Comparison of ENCODE assay signal across 7 cellular contexts in genomic region chrX:129843459-129844306, GRCh38. TPM values are rescaled to one million over a fixed set of nuclear protein-coding genes. Genes with fewer than 3 reads are reported as not detected.
DNase-seq lines count a peak whose midpoint lies in the region; ATAC-seq and TF ChIP-seq lines count a peak whose summit lies in the region.

TSS of gene ZDHHC9 (minus strand) at chrX:129843886. CDS start at chrX:129841945, 1,941 bp downstream.

- TF ChIP-seq CTCF in brain (conservative IDR thresholded peaks at IDR 0.05) (no peak), gastrocnemius medialis (IDR thresholded peaks at IDR 0.05 in 4 of 5, conservative IDR thresholded peaks at IDR 0.05 in 1 of 5) (peak in 1 of 5 experiments; percentile 21)

- TF ChIP-seq POLR2A in GM18526 (IDR thresholded peaks at IDR 0.05; ENCODE audit: extremely low read depth, insufficient read length) (peak; percentile 27), gastrocnemius medialis (IDR thresholded peaks at IDR 0.05) (peak; percentile 54 to 61)

- H3K4me3 Mint-ChIP-seq in brain, result peak within 1 kb of the TSS; percentile 90 to 95 (median 94)

- H3K4me3 ChIP-seq in iPS DF 6.9 (ENCODE audit: low read length) (peak within 1 kb of the TSS; percentile 98; the same call in 1 of the 2 replicates), gastrocnemius medialis (peak within 1 kb of the TSS; percentile 68 to 77 (median 72))

- H3K27me3 ChIP-seq in iPS DF 6.9 (ENCODE audit: control insufficient read depth, insufficient read depth, low read length) (no peaks in the 10 kb centered on the region), gastrocnemius medialis (no peaks in the 10 kb centered on the region)

- intact Hi-C loops in gastrocnemius medialis (cut with DNase I; ENCODE audit: low total_unique reads), result loop anchor here (5.0 to 10.0 kb wide), 4 partner anchors 61 to 239 kb away; partner anchors contain the start of genes APLN, BCORL1 and UTP14A

- H3K4me1 ChIP-seq in iPS DF 6.9 (ENCODE audit: control insufficient read depth, insufficient read depth, low read length) (no peaks in the 10 kb centered on the region), gastrocnemius medialis (no peaks in the 10 kb centered on the region)

- ATAC-seq in HG03064 (IDR thresholded peaks at IDR 0.05; ENCODE audit: low read depth, unreplicated experiment) (peak; percentile 99), gastrocnemius medialis (peak; percentile 94 to 95)

- in situ Hi-C loops in gastrocnemius medialis (cut with MboI; ENCODE audit: low sequenced_read_pairs in 4 of 4), result loop anchor here in 2 of 4 donors (25.0 kb wide), 2 partner anchors 206 to 231 kb away; no protein-coding TSS in a partner anchor

- H3K27ac ChIP-seq in iPS DF 6.9 (ENCODE audit: low read length), result no peak within 1 kb of the TSS
- H3K27ac ChIP-seq in gastrocnemius medialis, result peak within 1 kb of the TSS; percentile 76 to 89 (median 84)

- peaks cover 0 to 15% (median 2%) of the 10 kb centered on the region in 5 experiments for H3K9me3 Mint-ChIP-seq in brain

- H3K4me1 Mint-ChIP-seq in brain, result peaks cover 40% of the 10 kb centered on the region

- H3K9me3 ChIP-seq in iPS DF 6.9 (ENCODE audit: control insufficient read depth, insufficient read depth, low read length) (no peaks in the 10 kb centered on the region), gastrocnemius medialis (no peaks in the 10 kb centered on the region)

- DNase-seq in NCI-H2107 treated with DMSO at 0.1 percent for 48 hours (lab: John Stamatoyannopoulos, UW; ENCODE audit: unreplicated experiment), result peak; percentile 94
- DNase-seq in UCSD-AML1 (lab: John Stamatoyannopoulos, UW; ENCODE audit: unreplicated experiment), result peak; percentile 82
- peak; percentile 47 for DNase-seq in iPS DF 6.9 (ENCODE audit: low read depth, low spot score)
- peak; percentile 77 to 84 for DNase-seq in gastrocnemius medialis

- H3K36me3 ChIP-seq in iPS DF 6.9 (ENCODE audit: control insufficient read depth, insufficient read depth, low read length) (no peaks in the 10 kb centered on the region), gastrocnemius medialis (no peaks in the 10 kb centered on the region)

- peaks cover 17% of the 10 kb centered on the region for H3K36me3 Mint-ChIP-seq in brain

- H3K27me3 Mint-ChIP-seq in brain, result peaks cover 17% of the 10 kb centered on the region

- H3K27ac Mint-ChIP-seq in brain, result peak within 1 kb of the TSS; percentile 91 to 97 (median 93)

- WGBS in iPS DF 6.9 (ENCODE audit: insufficient coverage, insufficient read length), result no CpG with 5 or more reads among the region's 72 CpGs

RNA-seq across cellular contexts. Expression of gene ZDHHC9, which starts in this region (rescaled TPM):
- polyA plus RNA-seq in brain (ENCODE audit: insufficient read depth, low read depth, low replicate concordance), result 57.9 TPM
- total RNA-seq in gastrocnemius medialis, result 10 to 100 TPM in 3 of 4 donors, 1 to 10 TPM in 1; 7.9 to 25.3 (median 14.7) TPM
